Comparison of ENCODE assay signal across 1 cellular context in the genomic region with DNA sequence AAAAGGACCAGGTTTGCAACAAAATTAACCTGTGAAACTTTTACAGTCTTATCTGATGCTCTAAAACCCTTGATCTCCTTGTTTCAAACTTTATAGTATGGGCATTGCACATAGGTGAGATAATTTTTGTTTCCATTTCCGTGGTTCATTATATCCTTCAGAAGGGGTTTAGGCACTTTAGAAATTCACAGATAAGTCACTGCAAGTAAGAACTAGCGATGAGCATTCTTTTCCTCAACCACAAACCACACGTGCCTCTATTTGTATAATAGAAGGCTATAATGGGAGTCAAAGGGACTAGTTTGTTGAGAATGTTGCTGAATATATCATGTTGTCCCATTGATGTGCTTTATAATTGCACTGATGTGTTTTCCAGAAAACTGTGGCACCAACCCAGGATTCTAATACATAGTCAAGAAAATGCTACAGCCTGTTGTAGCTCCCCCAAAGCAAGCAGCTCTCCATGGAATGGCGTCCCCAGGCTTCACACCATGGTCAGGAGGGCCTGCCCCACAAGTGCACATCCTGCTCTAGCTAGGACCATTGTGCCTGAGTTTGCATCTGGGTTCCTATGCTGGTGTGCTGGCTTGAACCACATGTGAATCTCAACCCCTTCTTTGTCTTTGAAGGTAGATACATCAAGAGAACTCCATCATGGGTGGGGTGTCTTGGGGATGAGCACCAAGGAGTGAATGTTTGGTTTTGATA.
TF ChIP-seq lines count a peak whose summit lies in the region.

No MANE protein-coding gene starts in this region.

TF ChIP-seq in IMR-90, 13 proteins besides CTCF, POLR2A, EP300 and RAD21:
- TF ChIP-seq, protein P1, sequence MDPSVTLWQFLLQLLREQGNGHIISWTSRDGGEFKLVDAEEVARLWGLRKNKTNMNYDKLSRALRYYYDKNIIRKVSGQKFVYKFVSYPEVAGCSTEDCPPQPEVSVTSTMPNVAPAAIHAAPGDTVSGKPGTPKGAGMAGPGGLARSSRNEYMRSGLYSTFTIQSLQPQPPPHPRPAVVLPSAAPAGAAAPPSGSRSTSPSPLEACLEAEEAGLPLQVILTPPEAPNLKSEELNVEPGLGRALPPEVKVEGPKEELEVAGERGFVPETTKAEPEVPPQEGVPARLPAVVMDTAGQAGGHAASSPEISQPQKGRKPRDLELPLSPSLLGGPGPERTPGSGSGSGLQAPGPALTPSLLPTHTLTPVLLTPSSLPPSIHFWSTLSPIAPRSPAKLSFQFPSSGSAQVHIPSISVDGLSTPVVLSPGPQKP (IDR thresholded peaks at IDR 0.05; ENCODE audit: borderline replicate concordance, low read depth, low read length) = no peak
- peak; percentile 75; the same call in 1 of the 2 replicates for TF ChIP-seq BHLHE40 (IDR thresholded peaks at IDR 0.05; ENCODE audit: low read depth, low read length)
- no peak for TF ChIP-seq RFX5 (IDR thresholded peaks at IDR 0.05; ENCODE audit: low read depth, low read length)
TF ChIP-seq in IMR-90: peak in this region for 1.
